1 cellular context compared by ENCODE assay signal in the genomic region with DNA sequence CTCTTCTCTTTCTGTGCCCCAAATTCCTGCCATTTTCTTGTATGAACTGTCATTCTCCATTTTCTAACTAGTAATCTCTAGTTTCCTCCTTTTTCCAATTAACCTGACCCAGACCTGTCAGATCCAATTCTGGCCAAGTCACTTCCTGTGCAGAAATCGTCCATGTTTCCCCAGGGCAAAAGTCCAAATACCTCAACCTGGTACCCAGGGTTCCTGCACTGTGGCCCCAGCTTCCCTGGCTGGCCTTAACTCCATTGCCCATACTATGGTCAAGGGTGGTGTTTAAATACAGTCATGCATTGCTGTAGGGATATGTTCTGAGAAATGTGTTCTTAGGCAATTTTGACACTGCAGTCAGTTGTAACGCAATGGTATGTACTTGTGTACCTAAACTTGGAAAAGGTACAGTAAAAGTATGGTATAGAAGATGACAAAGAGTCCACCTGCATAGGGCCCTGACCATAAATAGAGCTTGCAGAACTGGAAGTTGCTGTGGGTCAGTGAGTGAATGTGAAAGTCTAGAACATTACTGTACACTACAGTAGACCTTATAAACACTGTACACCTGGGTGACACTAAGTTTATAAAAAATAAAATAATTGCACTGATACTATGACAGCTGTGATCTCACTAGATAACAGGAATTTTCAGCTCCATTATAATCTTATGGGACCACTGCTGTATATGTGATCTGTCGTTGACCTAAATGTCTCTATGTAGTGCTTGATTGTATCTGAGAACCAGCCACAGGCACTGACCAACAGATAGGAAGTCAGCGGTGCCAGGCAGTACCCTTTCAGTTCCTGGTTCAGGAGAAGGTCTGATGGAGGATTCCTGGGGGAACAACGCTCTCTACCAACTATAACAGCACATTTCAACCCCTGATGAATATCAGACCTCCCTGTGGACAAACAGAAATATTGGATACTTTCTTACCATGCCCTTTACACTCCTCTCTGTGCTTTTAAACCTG.
TF ChIP-seq lines count a peak whose summit lies in the region.

No MANE protein-coding gene starts in this region.

TF ChIP-seq in SK-N-SH treated with all-trans-retinoic acid at 6 μM for 48 hours, 23 proteins besides CTCF, POLR2A, EP300 and RAD21:
- TF ChIP-seq, protein P1, sequence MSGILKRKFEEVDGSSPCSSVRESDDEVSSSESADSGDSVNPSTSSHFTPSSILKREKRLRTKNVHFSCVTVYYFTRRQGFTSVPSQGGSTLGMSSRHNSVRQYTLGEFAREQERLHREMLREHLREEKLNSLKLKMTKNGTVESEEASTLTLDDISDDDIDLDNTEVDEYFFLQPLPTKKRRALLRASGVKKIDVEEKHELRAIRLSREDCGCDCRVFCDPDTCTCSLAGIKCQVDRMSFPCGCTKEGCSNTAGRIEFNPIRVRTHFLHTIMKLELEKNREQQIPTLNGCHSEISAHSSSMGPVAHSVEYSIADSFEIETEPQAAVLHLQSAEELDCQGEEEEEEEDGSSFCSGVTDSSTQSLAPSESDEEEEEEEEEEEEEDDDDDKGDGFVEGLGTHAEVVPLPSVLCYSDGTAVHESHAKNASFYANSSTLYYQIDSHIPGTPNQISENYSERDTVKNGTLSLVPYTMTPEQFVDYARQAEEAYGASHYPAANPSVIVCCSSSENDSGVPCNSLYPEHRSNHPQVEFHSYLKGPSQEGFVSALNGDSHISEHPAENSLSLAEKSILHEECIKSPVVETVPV (CRISPR knock-in tag; IDR thresholded peaks at IDR 0.05), result no peak
- TF ChIP-seq ZNF70 (CRISPR knock-in tag; IDR thresholded peaks at IDR 0.05), result no peak
- TF ChIP-seq ZFP3 (CRISPR knock-in tag; IDR thresholded peaks at IDR 0.05), result no peak
- no peak for TF ChIP-seq PPARA (CRISPR knock-in tag; IDR thresholded peaks at IDR 0.05; ENCODE audit: borderline replicate concordance)
- TF ChIP-seq ZFP30 (CRISPR knock-in tag; IDR thresholded peaks at IDR 0.05), result no peak
- TF ChIP-seq TCF4 (CRISPR knock-in tag; IDR thresholded peaks at IDR 0.05; ENCODE audit: borderline replicate concordance), result no peak
- TF ChIP-seq RARB (CRISPR knock-in tag; IDR thresholded peaks at IDR 0.05), result no peak
- no peak for TF ChIP-seq ZNF565 (CRISPR knock-in tag; conservative IDR thresholded peaks at IDR 0.05; ENCODE audit: low read depth)
- TF ChIP-seq ISL1 (CRISPR knock-in tag; IDR thresholded peaks at IDR 0.05), result no peak
- TF ChIP-seq, protein P2, sequence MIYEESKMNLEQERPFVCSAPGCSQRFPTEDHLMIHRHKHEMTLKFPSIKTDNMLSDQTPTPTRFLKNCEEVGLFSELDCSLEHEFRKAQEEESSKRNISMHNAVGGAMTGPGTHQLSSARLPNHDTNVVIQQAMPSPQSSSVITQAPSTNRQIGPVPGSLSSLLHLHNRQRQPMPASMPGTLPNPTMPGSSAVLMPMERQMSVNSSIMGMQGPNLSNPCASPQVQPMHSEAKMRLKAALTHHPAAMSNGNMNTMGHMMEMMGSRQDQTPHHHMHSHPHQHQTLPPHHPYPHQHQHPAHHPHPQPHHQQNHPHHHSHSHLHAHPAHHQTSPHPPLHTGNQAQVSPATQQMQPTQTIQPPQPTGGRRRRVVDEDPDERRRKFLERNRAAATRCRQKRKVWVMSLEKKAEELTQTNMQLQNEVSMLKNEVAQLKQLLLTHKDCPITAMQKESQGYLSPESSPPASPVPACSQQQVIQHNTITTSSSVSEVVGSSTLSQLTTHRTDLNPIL (CRISPR knock-in tag; IDR thresholded peaks at IDR 0.05; ENCODE audit: low read depth), result no peak
- TF ChIP-seq CSDC2 (CRISPR knock-in tag; IDR thresholded peaks at IDR 0.05), result no peak
- TF ChIP-seq TOX (CRISPR knock-in tag; IDR thresholded peaks at IDR 0.05; ENCODE audit: borderline replicate concordance), result no peak
- no peak for TF ChIP-seq OSR1 (CRISPR knock-in tag; IDR thresholded peaks at IDR 0.05)
- TF ChIP-seq GLIS3 (CRISPR knock-in tag; IDR thresholded peaks at IDR 0.05), result no peak
- TF ChIP-seq, protein P3, sequence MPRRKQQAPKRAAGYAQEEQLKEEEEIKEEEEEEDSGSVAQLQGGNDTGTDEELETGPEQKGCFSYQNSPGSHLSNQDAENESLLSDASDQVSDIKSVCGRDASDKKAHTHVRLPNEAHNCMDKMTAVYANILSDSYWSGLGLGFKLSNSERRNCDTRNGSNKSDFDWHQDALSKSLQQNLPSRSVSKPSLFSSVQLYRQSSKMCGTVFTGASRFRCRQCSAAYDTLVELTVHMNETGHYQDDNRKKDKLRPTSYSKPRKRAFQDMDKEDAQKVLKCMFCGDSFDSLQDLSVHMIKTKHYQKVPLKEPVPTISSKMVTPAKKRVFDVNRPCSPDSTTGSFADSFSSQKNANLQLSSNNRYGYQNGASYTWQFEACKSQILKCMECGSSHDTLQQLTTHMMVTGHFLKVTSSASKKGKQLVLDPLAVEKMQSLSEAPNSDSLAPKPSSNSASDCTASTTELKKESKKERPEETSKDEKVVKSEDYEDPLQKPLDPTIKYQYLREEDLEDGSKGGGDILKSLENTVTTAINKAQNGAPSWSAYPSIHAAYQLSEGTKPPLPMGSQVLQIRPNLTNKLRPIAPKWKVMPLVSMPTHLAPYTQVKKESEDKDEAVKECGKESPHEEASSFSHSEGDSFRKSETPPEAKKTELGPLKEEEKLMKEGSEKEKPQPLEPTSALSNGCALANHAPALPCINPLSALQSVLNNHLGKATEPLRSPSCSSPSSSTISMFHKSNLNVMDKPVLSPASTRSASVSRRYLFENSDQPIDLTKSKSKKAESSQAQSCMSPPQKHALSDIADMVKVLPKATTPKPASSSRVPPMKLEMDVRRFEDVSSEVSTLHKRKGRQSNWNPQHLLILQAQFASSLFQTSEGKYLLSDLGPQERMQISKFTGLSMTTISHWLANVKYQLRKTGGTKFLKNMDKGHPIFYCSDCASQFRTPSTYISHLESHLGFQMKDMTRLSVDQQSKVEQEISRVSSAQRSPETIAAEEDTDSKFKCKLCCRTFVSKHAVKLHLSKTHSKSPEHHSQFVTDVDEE (CRISPR knock-in tag; IDR thresholded peaks at IDR 0.05), result no peak
- no peak for TF ChIP-seq BACH2 (CRISPR knock-in tag; IDR thresholded peaks at IDR 0.05; ENCODE audit: borderline replicate concordance)
- TF ChIP-seq ARNTL (CRISPR knock-in tag; IDR thresholded peaks at IDR 0.05; ENCODE audit: borderline replicate concordance, low read depth), result no peak
